Comparison of ENCODE assay signal across 22 cellular contexts in genomic region chr17:57125406-57125805, GRCh38.
"Had no signal": no experiment of that assay in that cellular context is flagged by ENCODE, and none has a peak within 500 bp of the region (broad histone marks: within the 10 kb centered on the region; RNA-seq: fewer than 3 reads in every experiment).

No MANE protein-coding gene starts in this region.

- H3K36me3 ChIP-seq: SJCRH30 had no signal

- H3K27ac ChIP-seq: brain microvascular endothelial cell, cardiac muscle cell, KMS-11, Peyer's patch, RWPE1, VCaP had no signal

- H3K27me3 ChIP-seq: brain microvascular endothelial cell, cardiac muscle cell, Peyer's patch, SJCRH30 had no signal

- H3K4me1 ChIP-seq: Peyer's patch had no signal

- H3K9me3 ChIP-seq: Peyer's patch, SJCRH30, SK-N-SH had no signal

- H3K4me3 ChIP-seq: cardiac muscle cell, Peyer's patch, SJCRH30 had no signal

- DNase-seq: activated CD4-positive, alpha-beta memory T cell treated with anti-CD3 and anti-CD28 coated beads, Interleukin-2, amount 10 ng/mL, durations not matched to agents 7 days and 5 days; activated CD4-positive, alpha-beta T cell treated with anti-CD3 and anti-CD28 coated beads, Interleukin-2, amount 50 U/mL, for 1 hour; activated CD4-positive, CD25-positive, alpha-beta regulatory T cell; activated effector memory CD4-positive, alpha-beta T cell treated with Interleukin-2 at 50 U/mL for 16 hours; activated naive CD4-positive, alpha-beta T cell; activated T-cell treated with anti-CD3 and anti-CD28 coated beads for 4 hours; amygdala; brain microvascular endothelial cell; NCI-H1092; NCI-H2029; NCI-H2107; NCI-H510A treated with DMSO at 0.1 percent for 48 hours; NCI-H69; Peyer's patch; Right ventricle myocardium superior; SK-N-SH; T-helper 1 cell had no signal
